ENCODE assay signal across 16 cellular contexts in the genomic region with DNA sequence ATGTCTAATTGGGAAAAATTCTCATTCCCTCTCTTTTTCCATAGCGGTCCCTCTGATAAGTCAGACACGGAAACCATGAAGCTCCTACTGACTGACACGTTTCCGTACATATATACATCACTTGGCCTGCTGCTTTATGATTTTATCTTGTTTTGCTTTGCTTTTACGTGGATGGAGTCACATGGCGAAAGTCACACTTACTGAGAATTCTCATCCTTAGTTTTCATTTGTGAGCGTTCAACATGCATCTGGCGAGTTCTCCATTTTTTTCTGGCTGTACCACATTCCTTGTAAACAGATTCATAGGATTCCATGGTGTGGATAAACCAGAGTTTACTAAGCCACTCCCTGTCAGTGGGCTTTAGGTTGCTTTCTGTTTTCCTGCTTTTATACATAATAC. TPM values are rescaled to one million over a fixed set of nuclear protein-coding genes. Genes with fewer than 3 reads are reported as not detected.
DNase-seq lines count a peak whose midpoint lies in the region; ATAC-seq and TF ChIP-seq lines count a peak whose summit lies in the region.
"Had no signal": no experiment of that assay in that cellular context is flagged by ENCODE, and none has a peak within 500 bp of the region (broad histone marks: within the 10 kb centered on the region; RNA-seq: fewer than 3 reads in every experiment).

No MANE protein-coding gene starts in this region.

- H3K9me3 ChIP-seq in smooth muscle cell (replicated peaks; ENCODE audit: low read depth): no peaks in the 10 kb centered on the region

- TF ChIP-seq CTCF in HFFc6 (IDR thresholded peaks at IDR 0.05) (no peak), brain (conservative IDR thresholded peaks at IDR 0.05) (no peak), smooth muscle cell (IDR thresholded peaks at IDR 0.05; ENCODE audit: borderline replicate concordance, insufficient read depth, poor library complexity, severe bottlenecking) (no peak)

- peaks cover 9% of the 10 kb centered on the region for H3F3A ChIP-seq in smooth muscle cell (ENCODE audit: low read depth)

- ATAC-seq in stimulated activated naive CD8-positive, alpha-beta T cell treated with anti-CD3 and anti-CD28 coated beads, Interleukin-15, Interleukin-2, amounts not matched to agents 100 U/mL and 50 U/mL, for 24 hours: no peak
- ATAC-seq: GM23338, PC-3, Right ventricle myocardium inferior had no signal

- peaks cover 3% of the 10 kb centered on the region for H3K36me3 ChIP-seq in smooth muscle cell (ENCODE audit: low read depth)

- H3K27ac Mint-ChIP-seq in HFFc6 (peak overlapping the region; percentile 37; the same call in 1 of the 2 replicates), brain (peak overlapping the region; percentile 1 to 58 (median 12))
- H3K27ac Mint-ChIP-seq: CD8-positive, alpha-beta memory T cell; GM23338 had no signal

- H3K27me3 ChIP-seq in smooth muscle cell (ENCODE audit: low read depth): no peaks in the 10 kb centered on the region

- no peaks in the 10 kb centered on the region for H3K79me2 ChIP-seq in smooth muscle cell (ENCODE audit: low read depth)

- peaks cover 41% of the 10 kb centered on the region for H3K4me1 Mint-ChIP-seq in HFFc6 (ENCODE audit: low read depth)
- peaks cover 33% of the 10 kb centered on the region for H3K4me1 Mint-ChIP-seq in brain
- H3K4me1 Mint-ChIP-seq: CD8-positive, alpha-beta memory T cell had no signal

- peak overlapping the region; percentile 13 for H3K4me2 ChIP-seq in smooth muscle cell
- H3K4me2 ChIP-seq: GM23338 had no signal

- WGBS in smooth muscle cell (ENCODE audit: low lambda C conversion rate): 66% methylated on average over 8 of the region's 8 CpGs

- peaks cover 12% of the 10 kb centered on the region for H3K4me1 ChIP-seq in smooth muscle cell (ENCODE audit: low read depth)

- H3K27me3 Mint-ChIP-seq in HFFc6 (ENCODE audit: insufficient read depth) (no peaks in the 10 kb centered on the region; the same call in 1 of the 2 replicates), brain (no peaks in the 10 kb centered on the region)

- H3K4me3 Mint-ChIP-seq in HFFc6 (no peak overlapping the region), brain (no peak overlapping the region)
- H3K4me3 Mint-ChIP-seq: CD8-positive, alpha-beta memory T cell; GM23338 had no signal

- H4K20me1 ChIP-seq in smooth muscle cell (ENCODE audit: low read depth): no peaks in the 10 kb centered on the region

- H2AFZ ChIP-seq in smooth muscle cell (ENCODE audit: low read depth): no peak overlapping the region
- H2AFZ ChIP-seq: GM23338 had no signal

- H3K36me3 Mint-ChIP-seq in HFFc6 (ENCODE audit: low read depth) (peaks cover 62% of the 10 kb centered on the region), brain (peaks cover 85% of the 10 kb centered on the region)

- no peak overlapping the region for H3K4me3 ChIP-seq in smooth muscle cell
- H3K4me3 ChIP-seq: GM23338, SK-N-MC had no signal

- no peak overlapping the region for H3K9ac ChIP-seq in smooth muscle cell (ENCODE audit: low read depth)

- no peak for DNase-seq in HFFc6
- no peak for DNase-seq in smooth muscle cell (lab: John Stamatoyannopoulos, UW; ENCODE audit: unreplicated experiment)
- no peak for DNase-seq in stimulated activated naive CD8-positive, alpha-beta T cell treated with anti-CD3 and anti-CD28 coated beads, Interleukin-15, Interleukin-2, amounts not matched to agents 100 U/mL and 50 U/mL, for 24 hours
- DNase-seq in NCI-H1105 (lab: John Stamatoyannopoulos, UW): no peak
- DNase-seq: CD8-positive, alpha-beta memory T cell; KG1; NCI-H1048; NCI-H187 treated with DMSO at 0.1 percent for 48 hours; NCI-H446; PC-3 had no signal

- H3K27ac ChIP-seq in smooth muscle cell (ENCODE audit: low read depth): peak overlapping the region; percentile 69
- H3K27ac ChIP-seq: HL-60, SK-N-MC had no signal

- H3K9me3 Mint-ChIP-seq in HFFc6 (peaks cover 2% of the 10 kb centered on the region; the same call in 1 of the 2 replicates), brain (peaks cover 0 to 25% (median 6%) of the 10 kb centered on the region in 5 experiments)

RNA-seq across cellular contexts. Expression of gene PGPEP1, which starts 21.2 kb away (rescaled TPM):
- total RNA-seq in HFFc6 (2021; fragmentation: NEBNext Ultra II Directional; extraction: Animal tissue kit (Norgen Biotek cat#: 25700)): 10 to 100 TPM; 30.5 to 54.1 (median 32.4) TPM
- polyA plus RNA-seq in brain (ENCODE audit: insufficient read depth, low read depth, low replicate concordance): 30.4 TPM
- total RNA-seq in smooth muscle cell: 11.1 and 11.7 TPM in 2 replicates
- polyA plus RNA-seq in smooth muscle cell: 4.5 and 8.7 TPM in 2 replicates

RNA-seq across cellular contexts. Expression of gene GDF15, which starts 24.3 kb away (rescaled TPM):
- 10 to 100 TPM; 21.3 to 36.9 (median 24.9) TPM for total RNA-seq in HFFc6 (2021; fragmentation: NEBNext Ultra II Directional; extraction: Animal tissue kit (Norgen Biotek cat#: 25700))
- polyA plus RNA-seq in brain (ENCODE audit: insufficient read depth, low read depth, low replicate concordance): 5.2 TPM
- 18.8 and 30.9 TPM in 2 replicates for total RNA-seq in smooth muscle cell
- 40.4 and 42.8 TPM in 2 replicates for polyA plus RNA-seq in smooth muscle cell
- polyA plus RNA-seq: CD8-positive, alpha-beta memory T cell had no signal

RNA-seq across cellular contexts. Expression of gene LRRC25, which starts 35.8 kb away (rescaled TPM):
- not detected for total RNA-seq in HFFc6 (2021; fragmentation: NEBNext Ultra II Directional; extraction: Animal tissue kit (Norgen Biotek cat#: 25700))
- polyA plus RNA-seq in brain (ENCODE audit: insufficient read depth, low read depth, low replicate concordance): 0.83 TPM
- 0.67 TPM in 1 of 2 replicates, not detected in the other for total RNA-seq in smooth muscle cell
- 0.34 TPM in 1 of 2 replicates, not detected in the other for polyA plus RNA-seq in smooth muscle cell
- total RNA-seq: M059J, PC-3 had no signal
- polyA plus RNA-seq: CD8-positive, alpha-beta memory T cell had no signal

RNA-seq across cellular contexts. Expression of gene LSM4, which starts 38.8 kb away (rescaled TPM):
- total RNA-seq in HFFc6 (2021; fragmentation: NEBNext Ultra II Directional; extraction: Animal tissue kit (Norgen Biotek cat#: 25700)): 100 to 1,000 TPM; 175 to 217 (median 202) TPM
- 231 TPM for polyA plus RNA-seq in brain (ENCODE audit: insufficient read depth, low read depth, low replicate concordance)
- 116 and 121 TPM in 2 replicates for total RNA-seq in smooth muscle cell
- 156 and 177 TPM in 2 replicates for polyA plus RNA-seq in smooth muscle cell

RNA-seq across cellular contexts. Expression of gene SSBP4, which starts 57.6 kb away (rescaled TPM):
- total RNA-seq in HFFc6 (2021; fragmentation: NEBNext Ultra II Directional; extraction: Animal tissue kit (Norgen Biotek cat#: 25700)): 10 to 100 TPM; 76.4 to 84.3 (median 80.4) TPM
- 93.3 TPM for polyA plus RNA-seq in brain (ENCODE audit: insufficient read depth, low read depth, low replicate concordance)
- 36.0 and 44.1 TPM in 2 replicates for total RNA-seq in smooth muscle cell
- 124 and 133 TPM in 2 replicates for polyA plus RNA-seq in smooth muscle cell
